Comparison of ENCODE assay signal across 18 cellular contexts in the genomic region with DNA sequence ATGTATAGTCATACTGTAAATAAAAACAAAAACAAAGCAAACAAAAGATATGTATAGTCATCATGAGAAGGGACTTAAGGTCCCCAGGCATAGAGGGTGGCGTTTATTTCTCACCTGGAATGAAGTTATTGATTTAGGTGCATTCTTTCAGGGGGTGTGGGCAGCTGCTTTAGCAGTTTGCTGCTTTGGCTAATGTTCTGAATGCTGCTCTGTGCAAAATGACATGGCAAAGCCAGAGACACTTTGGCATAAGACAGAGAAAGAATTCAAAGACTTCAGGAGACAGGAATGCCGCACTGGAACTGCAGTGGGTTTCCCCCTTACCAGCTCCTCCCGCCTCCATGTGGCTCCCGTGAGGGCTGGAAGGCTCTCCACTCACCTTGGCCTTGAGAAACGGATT.
"Had no signal": no experiment of that assay in that cellular context is flagged by ENCODE, and none has a peak within 500 bp of the region (broad histone marks: within the 10 kb centered on the region; RNA-seq: fewer than 3 reads in every experiment).

No MANE protein-coding gene starts in this region.

- H3K4me3 ChIP-seq: tibial nerve, vagina had no signal

- H3K4me3 Mint-ChIP-seq: activated CD8-positive, alpha-beta T cell treated with anti-CD3 and anti-CD28 coated beads for 36 hours; activated naive CD8-positive, alpha-beta T cell treated with anti-CD3 and anti-CD28 coated beads, Interleukin-2, amount 10 ng/mL, durations not matched to agents 7 days and 5 days; activated T-cell treated with anti-CD3 and anti-CD28 coated beads, Interleukin-2, amount 50 U/mL, for 24 hours; effector memory CD8-positive, alpha-beta T cell; naive thymus-derived CD8-positive, alpha-beta T cell; T-cell had no signal

- H3K4me1 ChIP-seq: parathyroid adenoma, tibial nerve, vagina had no signal

- H3K27ac Mint-ChIP-seq: activated CD8-positive, alpha-beta T cell treated with anti-CD3 and anti-CD28 coated beads for 36 hours; activated naive CD8-positive, alpha-beta T cell treated with anti-CD3 and anti-CD28 coated beads, Interleukin-2, amount 10 ng/mL, durations not matched to agents 7 days and 5 days; activated T-cell treated with anti-CD3 and anti-CD28 coated beads, Interleukin-2, amount 50 U/mL, for 24 hours; activated T-helper 2 cell treated with anti-CD3 and anti-CD28 coated beads, Interferon-gamma antibody, Interleukin-2, Interleukin-4, amounts not matched to agents 10 μg/mL and 5 μg/mL and 100 μg/mL, durations not matched to agents 14 hours and 24 hours and 36 hours; effector memory CD8-positive, alpha-beta T cell; T-cell had no signal

- H3K4me1 Mint-ChIP-seq: activated naive CD8-positive, alpha-beta T cell treated with anti-CD3 and anti-CD28 coated beads, Interleukin-2, amount 10 ng/mL, durations not matched to agents 7 days and 5 days; naive thymus-derived CD8-positive, alpha-beta T cell; T-cell had no signal

- H3K27me3 ChIP-seq: neutrophil, tibial nerve, vagina had no signal

- H3K9me3 ChIP-seq: neutrophil, tibial nerve, vagina had no signal

- H2AFZ ChIP-seq: parathyroid adenoma had no signal

- H3K79me2 ChIP-seq: parathyroid adenoma had no signal

- H3K9me3 Mint-ChIP-seq: activated CD8-positive, alpha-beta T cell treated with anti-CD3 and anti-CD28 coated beads for 36 hours; activated naive CD8-positive, alpha-beta T cell treated with anti-CD3 and anti-CD28 coated beads, Interleukin-2, amount 10 ng/mL, durations not matched to agents 7 days and 5 days; activated T-cell treated with anti-CD3 and anti-CD28 coated beads, Interleukin-2, amount 50 U/mL, for 24 hours; activated T-helper 2 cell treated with anti-CD3 and anti-CD28 coated beads, Interferon-gamma antibody, Interleukin-2, Interleukin-4, amounts not matched to agents 10 μg/mL and 5 μg/mL and 100 μg/mL, durations not matched to agents 14 hours and 24 hours and 36 hours; effector memory CD8-positive, alpha-beta T cell; naive thymus-derived CD8-positive, alpha-beta T cell; T-cell had no signal

- H3K36me3 Mint-ChIP-seq: activated naive CD8-positive, alpha-beta T cell treated with anti-CD3 and anti-CD28 coated beads, Interleukin-2, amount 10 ng/mL, durations not matched to agents 7 days and 5 days; naive thymus-derived CD8-positive, alpha-beta T cell; T-cell had no signal

- H3K27ac ChIP-seq: neutrophil, parathyroid adenoma, tibial nerve, vagina had no signal

- H3K36me3 ChIP-seq: neutrophil, tibial nerve, vagina had no signal

- ATAC-seq: activated CD8-positive, alpha-beta T cell treated with anti-CD3 and anti-CD28 coated beads for 36 hours; effector memory CD8-positive, alpha-beta T cell; left cardiac atrium; naive thymus-derived CD8-positive, alpha-beta T cell; T-cell had no signal

- H3K9ac ChIP-seq: parathyroid adenoma had no signal

- DNase-seq: activated CD4-positive, alpha-beta T cell treated with anti-CD3 and anti-CD28 coated beads for 48 hours; activated CD4-positive, CD25-positive, alpha-beta regulatory T cell; activated CD8-positive, alpha-beta T cell treated with anti-CD3 and anti-CD28 coated beads for 36 hours; activated naive CD4-positive, alpha-beta T cell treated with Interleukin-2 at 50 U/mL for 16 hours; activated naive CD8-positive, alpha-beta T cell treated with anti-CD3 and anti-CD28 coated beads, Interleukin-2, amount 10 ng/mL, durations not matched to agents 7 days and 5 days; activated T-cell treated with anti-CD3 and anti-CD28 coated beads, Interleukin-2, amount 50 U/mL, for 24 hours; amygdala; dermis blood vessel endothelial cell; effector memory CD8-positive, alpha-beta T cell; left cardiac atrium; naive thymus-derived CD8-positive, alpha-beta T cell; stimulated activated naive CD4-positive, alpha-beta T cell treated with Interleukin-2 at 50 U/mL for 16 hours; T-cell had no signal
